11 cellular contexts compared by ENCODE assay signal in the genomic region with DNA sequence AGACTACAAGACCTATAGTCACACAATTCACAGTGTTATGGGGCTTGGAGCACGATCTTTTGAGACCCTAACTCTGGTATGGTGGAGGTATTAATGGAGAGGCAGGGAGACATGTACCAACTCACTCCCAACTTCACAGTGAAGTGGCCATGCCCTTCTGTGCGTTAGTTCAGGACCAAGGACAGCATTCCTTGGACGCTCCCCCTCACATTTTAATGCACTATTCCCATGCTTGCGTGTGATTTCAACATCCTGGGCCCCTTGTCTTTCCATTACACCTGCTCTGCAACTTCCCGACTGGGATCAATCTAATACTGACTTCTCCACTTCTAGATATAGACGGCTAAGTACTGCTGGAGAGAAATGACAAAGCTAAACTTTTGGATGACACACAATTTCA.
DNase-seq lines count a peak whose midpoint lies in the region; ATAC-seq and TF ChIP-seq lines count a peak whose summit lies in the region.
"Had no signal": no experiment of that assay in that cellular context is flagged by ENCODE, and none has a peak within 500 bp of the region (broad histone marks: within the 10 kb centered on the region; RNA-seq: fewer than 3 reads in every experiment).

No MANE protein-coding gene starts in this region.

- H3K23ac ChIP-seq in neuronal stem cell (ENCODE audit: low read depth, low read length, poor library complexity): no peak overlapping the region

- H3K4me3 ChIP-seq in HEK293 (ENCODE audit: low read depth, low read length) (no peak overlapping the region), fibroblast of lung (replicated peaks in 1 of 4; ENCODE audit: control extremely low read depth in 1 of 4, insufficient read depth in 1 of 4, low read depth in 3 of 4, low read length in 4 of 4) (no peak overlapping the region), neuronal stem cell (ENCODE audit: low read length in 2 of 2) (no peak overlapping the region)
- H3K4me3 ChIP-seq: SK-N-MC had no signal

- no peak overlapping the region for H3K18ac ChIP-seq in neuronal stem cell (ENCODE audit: low read length)

- no peak overlapping the region for H2BK5ac ChIP-seq in neuronal stem cell (ENCODE audit: low read length)

- H3K4me2 ChIP-seq in fibroblast of lung (ENCODE audit: extremely low read depth, insufficient read depth, low read length) (no peak overlapping the region), neuronal stem cell (ENCODE audit: insufficient read depth, low read length, poor library complexity, severe bottlenecking) (no peak overlapping the region)

- H2AK5ac ChIP-seq in neuronal stem cell (ENCODE audit: low read depth, low read length): no peak overlapping the region

- H3K9me3 Mint-ChIP-seq in activated naive CD8-positive, alpha-beta T cell treated with anti-CD3 and anti-CD28 coated beads for 36 hours: no peaks in the 10 kb centered on the region

- no peak overlapping the region for H3K14ac ChIP-seq in neuronal stem cell (ENCODE audit: low read length)

- no peak overlapping the region for H2BK12ac ChIP-seq in neuronal stem cell (ENCODE audit: low read length)

- no peak for TF ChIP-seq CTCF in HEK293 (tag by site-specific recombination; IDR thresholded peaks at IDR 0.05)
- TF ChIP-seq CTCF in fibroblast of lung (conservative IDR thresholded peaks at IDR 0.05 in 1 of 2, IDR thresholded peaks at IDR 0.05 in 1 of 2; ENCODE audit: low read depth in 1 of 2, low read length in 2 of 2): no peak

- no peak overlapping the region for H4K8ac ChIP-seq in neuronal stem cell (ENCODE audit: low read depth, low read length)

- no peaks in the 10 kb centered on the region for H3K4me1 Mint-ChIP-seq in activated naive CD8-positive, alpha-beta T cell treated with anti-CD3 and anti-CD28 coated beads for 36 hours
- H3K4me1 Mint-ChIP-seq: immature natural killer cell had no signal

- ATAC-seq in GM19452 (IDR thresholded peaks at IDR 0.05; ENCODE audit: unreplicated experiment): no peak

- no CpG with 5 or more reads among the region's 6 CpGs for WGBS in neuronal stem cell (ENCODE audit: extremely low coverage in 2 of 2, insufficient read length in 2 of 2, insufficient replicate concordance in 1 of 2), 2 donors

- H3K4me1 ChIP-seq in HEK293 (ENCODE audit: control insufficient read depth, insufficient read depth, low read length): peaks cover 11% of the 10 kb centered on the region
- H3K4me1 ChIP-seq in fibroblast of lung (ENCODE audit: control insufficient read depth, extremely low read depth, insufficient read depth, low read length): no peaks in the 10 kb centered on the region
- no peaks in the 10 kb centered on the region for H3K4me1 ChIP-seq in neuronal stem cell (ENCODE audit: control insufficient read depth in 2 of 2, insufficient read depth in 1 of 2, low read depth in 1 of 2, low read length in 2 of 2)

- no peaks in the 10 kb centered on the region for H3K36me3 ChIP-seq in HEK293 (ENCODE audit: control insufficient read depth in 2 of 2, insufficient read depth in 1 of 2, low read length in 2 of 2)
- H3K36me3 ChIP-seq in fibroblast of lung (ENCODE audit: control insufficient read depth, insufficient read depth, low read length): no peaks in the 10 kb centered on the region
- no peaks in the 10 kb centered on the region for H3K36me3 ChIP-seq in neuronal stem cell (replicated peaks in 1 of 2; ENCODE audit: control insufficient read depth in 2 of 2, insufficient read depth in 2 of 2, low read length in 2 of 2)

- no peaks in the 10 kb centered on the region for H3K79me1 ChIP-seq in neuronal stem cell (ENCODE audit: low read depth, low read length)

- no peaks in the 10 kb centered on the region for H3K79me2 ChIP-seq in fibroblast of lung (ENCODE audit: control insufficient read depth, insufficient read depth, low read length)

- DNase-seq in RKO (ENCODE audit: low spot score): peak; percentile 58
- peak; percentile 52 to 65 for DNase-seq in fibroblast of lung (ENCODE audit: low read depth in 2 of 2)
- DNase-seq in neuronal stem cell (ENCODE audit: low spot score): peak; percentile 57
- no peak for DNase-seq in NCI-H774 (lab: John Stamatoyannopoulos, UW)
- no peak for DNase-seq in activated naive CD8-positive, alpha-beta T cell treated with anti-CD3 and anti-CD28 coated beads for 36 hours
- DNase-seq: immature natural killer cell; NCI-H1694 treated with DMSO at 0.1 percent for 48 hours; stimulated activated CD8-positive, alpha-beta memory T cell treated with anti-CD3 and anti-CD28 coated beads, Interleukin-4, amount 100 ng/mL, for 48 hours had no signal

- H3K9me3 ChIP-seq in HEK293 (ENCODE audit: control insufficient read depth, insufficient read depth, low read depth, low read length) (no peaks in the 10 kb centered on the region), fibroblast of lung (ENCODE audit: control insufficient read depth, insufficient read depth, low read depth, low read length) (no peaks in the 10 kb centered on the region), neuronal stem cell (replicated peaks in 1 of 2; ENCODE audit: control insufficient read depth in 2 of 2, insufficient read depth in 1 of 2, low read depth in 1 of 2, low read length in 2 of 2) (no peaks in the 10 kb centered on the region)

- CTCF ChIA-PET in HEK293 (lab: Yijun Ruan, JAX): interaction anchor here (0.8 to 1.6 kb wide), 2 partner anchors 74 to 150 kb away, joined by 3 to 4 read pairs; no protein-coding TSS in a partner anchor

- H3K36me3 Mint-ChIP-seq in activated naive CD8-positive, alpha-beta T cell treated with anti-CD3 and anti-CD28 coated beads for 36 hours: no peaks in the 10 kb centered on the region
- H3K36me3 Mint-ChIP-seq: immature natural killer cell had no signal

- no peak overlapping the region for H4K91ac ChIP-seq in neuronal stem cell (ENCODE audit: low read depth, low read length, poor library complexity)

- no peak overlapping the region for H2BK15ac ChIP-seq in neuronal stem cell (ENCODE audit: low read length)

- no peak overlapping the region for H3K4me3 Mint-ChIP-seq in activated naive CD8-positive, alpha-beta T cell treated with anti-CD3 and anti-CD28 coated beads for 36 hours
- H3K4me3 Mint-ChIP-seq: immature natural killer cell had no signal

- H3K27ac Mint-ChIP-seq in activated naive CD8-positive, alpha-beta T cell treated with anti-CD3 and anti-CD28 coated beads for 36 hours: no peak overlapping the region
- H3K27ac Mint-ChIP-seq: immature natural killer cell had no signal

- H4K20me1 ChIP-seq in fibroblast of lung (ENCODE audit: control insufficient read depth, extremely low read depth, insufficient read depth, low read length): no peaks in the 10 kb centered on the region

- no peak overlapping the region for H3K9ac ChIP-seq in fibroblast of lung (ENCODE audit: insufficient read depth, low read length)
- no peak overlapping the region for H3K9ac ChIP-seq in neuronal stem cell (ENCODE audit: low read depth, low read length, poor library complexity)

- H3K27ac ChIP-seq in HEK293 (ENCODE audit: extremely low read depth, low read depth, low read length): no peak overlapping the region
- no peak overlapping the region for H3K27ac ChIP-seq in fibroblast of lung (ENCODE audit: insufficient read depth, low read length)
- H3K27ac ChIP-seq in neuronal stem cell (replicated peaks; ENCODE audit: low read length): no peak overlapping the region
- H3K27ac ChIP-seq: SK-N-MC had no signal

- no peak overlapping the region for H3K4ac ChIP-seq in neuronal stem cell (ENCODE audit: low read length)

- no peak overlapping the region for H2AFZ ChIP-seq in fibroblast of lung (ENCODE audit: low read length)
- H2AFZ ChIP-seq in neuronal stem cell (ENCODE audit: low read length): no peak overlapping the region

- H2BK120ac ChIP-seq in neuronal stem cell (ENCODE audit: low read depth, low read length): no peak overlapping the region

- POLR2A ChIA-PET in HEK293 (lab: Yijun Ruan, JAX): interaction anchor here (1.5 kb wide), 1 partner anchor 10 kb away, joined by 3 read pairs; no protein-coding TSS in a partner anchor

- H3K27me3 ChIP-seq in fibroblast of lung (ENCODE audit: control insufficient read depth, insufficient read depth, low read length): no peaks in the 10 kb centered on the region
- peaks cover 0 to 1% (median 0%) of the 10 kb centered on the region in 3 experiments for H3K27me3 ChIP-seq in neuronal stem cell (ENCODE audit: control insufficient read depth in 3 of 3, insufficient read depth in 3 of 3, low read depth in 1 of 3, low read length in 3 of 3)

- no peaks in the 10 kb centered on the region for H3K27me3 Mint-ChIP-seq in activated naive CD8-positive, alpha-beta T cell treated with anti-CD3 and anti-CD28 coated beads for 36 hours

TF ChIP-seq in HEK293, 187 proteins besides CTCF, POLR2A, EP300 and RAD21 (continues in another document):
- TF ChIP-seq SCRT1 (tag by site-specific recombination; IDR thresholded peaks at IDR 0.05; ENCODE audit: borderline replicate concordance) (no peak), ZNF610 (tag by site-specific recombination; IDR thresholded peaks at IDR 0.05; ENCODE audit: borderline replicate concordance) (peak; percentile 92; the same call in 1 of the 2 replicates), ZNF658 (tag by site-specific recombination; IDR thresholded peaks at IDR 0.05) (no peak), ZNF521 (tag by site-specific recombination; IDR thresholded peaks at IDR 0.05) (no peak), ZNF398 (tag by site-specific recombination; IDR thresholded peaks at IDR 0.05) (no peak)
- TF ChIP-seq, protein P1, sequence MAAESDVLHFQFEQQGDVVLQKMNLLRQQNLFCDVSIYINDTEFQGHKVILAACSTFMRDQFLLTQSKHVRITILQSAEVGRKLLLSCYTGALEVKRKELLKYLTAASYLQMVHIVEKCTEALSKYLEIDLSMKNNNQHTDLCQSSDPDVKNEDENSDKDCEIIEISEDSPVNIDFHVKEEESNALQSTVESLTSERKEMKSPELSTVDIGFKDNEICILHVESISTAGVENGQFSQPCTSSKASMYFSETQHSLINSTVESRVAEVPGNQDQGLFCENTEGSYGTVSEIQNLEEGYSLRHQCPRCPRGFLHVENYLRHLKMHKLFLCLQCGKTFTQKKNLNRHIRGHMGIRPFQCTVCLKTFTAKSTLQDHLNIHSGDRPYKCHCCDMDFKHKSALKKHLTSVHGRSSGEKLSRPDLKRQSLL (tag by site-specific recombination; IDR thresholded peaks at IDR 0.05): no peak

Comparison
In these comparisons a context has a peak if more than half of its experiments do, and no peak if none do; other contexts are left out.
1. DNase-seq: peak in RKO (single experiment), fibroblast of lung (2 of 2) and neuronal stem cell (single experiment); none in NCI-H774 (single experiment) and activated naive CD8-positive, alpha-beta T cell treated with anti-CD3 and anti-CD28 coated beads for 36 hours (single experiment).